18 cellular contexts compared by ENCODE assay signal in genomic region chr13:32039056-32039455, GRCh38.
"Had no signal": no experiment of that assay in that cellular context is flagged by ENCODE, and none has a peak within 500 bp of the region (broad histone marks: within the 10 kb centered on the region; RNA-seq: fewer than 3 reads in every experiment).

No MANE protein-coding gene starts in this region.

- H3K27me3 ChIP-seq: gastrocnemius medialis, suprapubic skin, upper lobe of right lung had no signal

- H3K36me3 ChIP-seq: gastrocnemius medialis, prostate gland, suprapubic skin, upper lobe of right lung had no signal

- ATAC-seq: activated CD8-positive, alpha-beta memory T cell treated with anti-CD3 and anti-CD28 coated beads, Interleukin-2, amount 10 ng/mL, durations not matched to agents 7 days and 5 days; gastrocnemius medialis; sciatic nerve; stimulated activated naive CD8-positive, alpha-beta T cell treated with anti-CD3 and anti-CD28 coated beads, Interleukin-15, Interleukin-2, amounts not matched to agents 100 U/mL and 50 U/mL, for 24 hours; upper lobe of right lung had no signal

- H3K27ac ChIP-seq: gastrocnemius medialis, prostate gland, suprapubic skin, upper lobe of right lung had no signal

- FAIRE-seq: colon, keratinocyte had no signal

- H3K4me3 Mint-ChIP-seq: activated CD8-positive, alpha-beta memory T cell treated with anti-CD3 and anti-CD28 coated beads, Interleukin-2, amount 10 ng/mL, durations not matched to agents 7 days and 5 days; activated naive CD8-positive, alpha-beta T cell; activated T-cell treated with anti-CD3 and anti-CD28 coated beads, Interleukin-2, amount 50 U/mL, for 24 hours; naive B cell had no signal

- H3K27ac Mint-ChIP-seq: activated CD8-positive, alpha-beta memory T cell treated with anti-CD3 and anti-CD28 coated beads, Interleukin-2, amount 10 ng/mL, durations not matched to agents 7 days and 5 days; activated naive CD8-positive, alpha-beta T cell; activated T-cell treated with anti-CD3 and anti-CD28 coated beads, Interleukin-2, amount 50 U/mL, for 24 hours; naive B cell had no signal

- H3K4me3 ChIP-seq: gastrocnemius medialis, prostate gland, suprapubic skin, upper lobe of right lung had no signal

- DNase-seq: activated CD4-positive, alpha-beta T cell treated with anti-CD3 and anti-CD28 coated beads, Interleukin-2, amount 50 U/mL, for 48 hours; activated CD8-positive, alpha-beta memory T cell treated with anti-CD3 and anti-CD28 coated beads, Interleukin-2, amount 10 ng/mL, durations not matched to agents 7 days and 5 days; activated gamma-delta T cell; activated T-cell treated with anti-CD3 and anti-CD28 coated beads, Interleukin-2, amount 50 U/mL, for 24 hours; aorta; gastrocnemius medialis; naive B cell; nucleus accumbens; stimulated activated CD4-positive, alpha-beta T cell treated with anti-CD3 and anti-CD28 coated beads, Interleukin-2, amount 100 ng/mL, for 48 hours; stimulated activated naive CD8-positive, alpha-beta T cell treated with anti-CD3 and anti-CD28 coated beads, Interleukin-15, Interleukin-2, amounts not matched to agents 100 U/mL and 50 U/mL, for 24 hours; T-helper 2 cell; upper lobe of right lung had no signal

- H3K36me3 Mint-ChIP-seq: activated CD8-positive, alpha-beta memory T cell treated with anti-CD3 and anti-CD28 coated beads, Interleukin-2, amount 10 ng/mL, durations not matched to agents 7 days and 5 days; activated naive CD8-positive, alpha-beta T cell; naive B cell had no signal

- H3K9me3 ChIP-seq: gastrocnemius medialis, prostate gland, suprapubic skin, upper lobe of right lung had no signal
